Comparison of ENCODE assay signal across 10 cellular contexts in genomic region chr16:18802755-18803218, GRCh38. TPM values are rescaled to one million over a fixed set of nuclear protein-coding genes. Genes with fewer than 3 reads are reported as not detected.
A peak's percentile ranks its signal among the peaks of the same experiment; 100 is the strongest.
DNase-seq lines count a peak whose midpoint lies in the region; TF ChIP-seq lines count a peak whose summit lies in the region.
"Had no signal": no experiment of that assay in that cellular context is flagged by ENCODE, and none has a peak within 500 bp of the region (broad histone marks: within the 10 kb centered on the region; RNA-seq: fewer than 3 reads in every experiment).

No MANE protein-coding gene starts in this region.

- peaks cover 0 to 42% (median 30%) of the 10 kb centered on the region in 4 donors for H3K4me1 ChIP-seq in sigmoid colon

- peak; percentile 56 for DNase-seq in activated CD4-positive, alpha-beta T cell treated with anti-CD3 and anti-CD28 coated beads, Interleukin-2, amount 10 ng/mL, durations not matched to agents 24 days and 14 days
- no peak for DNase-seq in activated CD4-positive, alpha-beta T cell treated with anti-CD3 and anti-CD28 coated beads, Interleukin-2, amount 50 U/mL, for 48 hours
- DNase-seq in NCI-H69 (lab: John Stamatoyannopoulos, UW) (peak; percentile 14), chondrocyte (ENCODE audit: low spot score) (no peak), sigmoid colon (no peak), cerebellum (ENCODE audit: low spot score) (no peak), GM13977 (ENCODE audit: low spot score) (no peak), HCEC 1CT (no peak)
- DNase-seq: activated effector memory CD4-positive, alpha-beta T cell treated with anti-CD3 and anti-CD28 coated beads, Interleukin-2, amount 50 U/mL, for 16 hours; NK-92 treated with Interleukin-12 subunit alpha and Interleukin-12 subunit beta, amount 100 ng/mL, for 24 hours had no signal

- no peak for TF ChIP-seq POLR2A in sigmoid colon (IDR thresholded peaks at IDR 0.05)

- H3K9me3 ChIP-seq in sigmoid colon, result no peaks in the 10 kb centered on the region

- H3K27me3 ChIP-seq in sigmoid colon, result no peaks in the 10 kb centered on the region

- H3K27ac ChIP-seq in sigmoid colon, result peak overlapping the region; percentile 90 to 95 (median 93)

- peaks cover 55% of the 10 kb centered on the region for H3K4me1 Mint-ChIP-seq in activated CD4-positive, alpha-beta T cell treated with anti-CD3 and anti-CD28 coated beads, Interleukin-2, amount 10 ng/mL, durations not matched to agents 24 days and 14 days
- H3K4me1 Mint-ChIP-seq in chondrocyte (ENCODE audit: low read depth), result peaks cover 53% of the 10 kb centered on the region

- peaks cover 0 to 20% (median 0%) of the 10 kb centered on the region in 4 donors for H3K36me3 ChIP-seq in sigmoid colon

- 95 to 96% methylated on average over 15 of the region's 15 CpGs for WGBS in sigmoid colon, 2 donors

- H3K27me3 Mint-ChIP-seq in activated CD4-positive, alpha-beta T cell treated with anti-CD3 and anti-CD28 coated beads, Interleukin-2, amount 10 ng/mL, durations not matched to agents 24 days and 14 days, result no peaks in the 10 kb centered on the region
- no peaks in the 10 kb centered on the region for H3K27me3 Mint-ChIP-seq in chondrocyte (ENCODE audit: low read depth)

- TF ChIP-seq CTCF in chondrocyte (IDR thresholded peaks at IDR 0.05) (no peak), sigmoid colon (IDR thresholded peaks at IDR 0.05) (no peak), GM13977 (IDR thresholded peaks at IDR 0.05; ENCODE audit: extremely low read depth, insufficient read depth, missing control alignments) (no peak)

- H3K4me3 ChIP-seq in sigmoid colon, result no peak overlapping the region

- peak overlapping the region; percentile 99 for H3K4me3 Mint-ChIP-seq in activated CD4-positive, alpha-beta T cell treated with anti-CD3 and anti-CD28 coated beads, Interleukin-2, amount 10 ng/mL, durations not matched to agents 24 days and 14 days
- H3K4me3 Mint-ChIP-seq in chondrocyte (ENCODE audit: unreplicated experiment), result no peak overlapping the region

- in situ Hi-C loops in GM13977 (cut with MboI; ENCODE audit: low pct_unique_long_range_greater_than_20kb, low sequenced_read_pairs, unreplicated experiment), result no loop called here

- H3K9me3 Mint-ChIP-seq in activated CD4-positive, alpha-beta T cell treated with anti-CD3 and anti-CD28 coated beads, Interleukin-2, amount 10 ng/mL, durations not matched to agents 24 days and 14 days, result no peaks in the 10 kb centered on the region
- H3K9me3 Mint-ChIP-seq in chondrocyte (ENCODE audit: low read depth), result no peaks in the 10 kb centered on the region

- intact Hi-C loops in activated CD4-positive, alpha-beta T cell treated with anti-CD3 and anti-CD28 coated beads, Interleukin-2, amount 10 ng/mL, durations not matched to agents 24 days and 14 days (cut with micrococcal nuclease), result loop anchor here (5.0 kb wide), 3 partner anchors 35 to 720 kb away; partner anchors contain the start of genes CCP110, COQ7 and GDE1
- intact Hi-C loops in sigmoid colon (cut with DNase I), result loop anchor here (5.0 kb wide), 2 partner anchors 125 to 720 kb away; partner anchors contain the start of genes CCP110, GDE1 and SMG1

- peaks cover 47% of the 10 kb centered on the region for H3K36me3 Mint-ChIP-seq in activated CD4-positive, alpha-beta T cell treated with anti-CD3 and anti-CD28 coated beads, Interleukin-2, amount 10 ng/mL, durations not matched to agents 24 days and 14 days (ENCODE audit: low read depth)
- peaks cover 3% of the 10 kb centered on the region for H3K36me3 Mint-ChIP-seq in chondrocyte (ENCODE audit: low read depth)

- TF ChIP-seq EP300 in sigmoid colon (IDR thresholded peaks at IDR 0.05), result no peak

- peak overlapping the region; percentile 97 for H3K27ac Mint-ChIP-seq in activated CD4-positive, alpha-beta T cell treated with anti-CD3 and anti-CD28 coated beads, Interleukin-2, amount 10 ng/mL, durations not matched to agents 24 days and 14 days
- H3K27ac Mint-ChIP-seq in chondrocyte (ENCODE audit: unreplicated experiment), result peak overlapping the region; percentile 97

RNA-seq across cellular contexts. Expression of gene ARL6IP1, which starts 1.4 kb away (rescaled TPM):
- 97.2 and 98.5 TPM in 2 replicates for total RNA-seq in activated CD4-positive, alpha-beta T cell treated with anti-CD3 and anti-CD28 coated beads, Interleukin-2, amount 10 ng/mL, durations not matched to agents 24 days and 14 days
- total RNA-seq in chondrocyte (63.6 to 72.4 TPM (median 68.7 TPM) in 3 replicates), sigmoid colon (100 to 1,000 TPM in 3 of 4 donors, 10 to 100 TPM in 1; 77.5 to 128 (median 114) TPM), cerebellum (320 TPM)
- polyA plus RNA-seq in sigmoid colon, result 100 to 1,000 TPM in 1 of 3 donors, 10 to 100 TPM in 2; 39.6 to 148 (median 62.7) TPM

RNA-seq across cellular contexts. Expression of gene RPS15A, which starts 12.7 kb away (rescaled TPM):
- 1,857 and 1,884 TPM in 2 replicates for total RNA-seq in activated CD4-positive, alpha-beta T cell treated with anti-CD3 and anti-CD28 coated beads, Interleukin-2, amount 10 ng/mL, durations not matched to agents 24 days and 14 days
- total RNA-seq in chondrocyte (794 to 833 TPM (median 819 TPM) in 3 replicates), sigmoid colon (1,000 to 10,000 TPM; 1,724 to 5,149 (median 4,033) TPM), cerebellum (699 TPM)
- 1,000 to 10,000 TPM; 3,444 to 6,579 (median 4,979) TPM for polyA plus RNA-seq in sigmoid colon

Comparison
In these comparisons a context has a peak if more than half of its experiments do, and no peak if none do; other contexts are left out.
1. DNase-seq: peak in activated CD4-positive, alpha-beta T cell treated with anti-CD3 and anti-CD28 coated beads, Interleukin-2, amount 10 ng/mL, durations not matched to agents 24 days and 14 days (single experiment) and NCI-H69 (single experiment); none in activated CD4-positive, alpha-beta T cell treated with anti-CD3 and anti-CD28 coated beads, Interleukin-2, amount 50 U/mL, for 48 hours (0 of 2), chondrocyte (single experiment), sigmoid colon (single experiment), cerebellum (single experiment), GM13977 (single experiment) and HCEC 1CT (single experiment).